In genomic region chr5:132471006-132471907, GRCh38 we compare ENCODE assay signal across 14 cellular contexts. TPM values are rescaled to one million over a fixed set of nuclear protein-coding genes. Genes with fewer than 3 reads are reported as not detected.
DNase-seq lines count a peak whose midpoint lies in the region; ATAC-seq and TF ChIP-seq lines count a peak whose summit lies in the region.
"Had no signal": no experiment of that assay in that cellular context is flagged by ENCODE, and none has a peak within 500 bp of the region (broad histone marks: within the 10 kb centered on the region; RNA-seq: fewer than 3 reads in every experiment).

No MANE protein-coding gene starts in this region.

- no peak for ATAC-seq in CD8-positive, alpha-beta T cell
- ATAC-seq in activated T-helper 17 cell treated with anti-CD3 and anti-CD28 coated beads, Interleukin-2, amount 50 U/mL, for 72 hours (replicated peaks), result no peak
- ATAC-seq in natural killer cell treated with Interleukin-12 subunit alpha and Interleukin-12 subunit beta and Interleukin-15 and Interleukin-18, amount 100 ng/mL, for 72 hours, result no peak
- no peak for ATAC-seq in HG03045 (IDR thresholded peaks at IDR 0.05; ENCODE audit: unreplicated experiment)
- no peak for ATAC-seq in GM21515 (IDR thresholded peaks at IDR 0.05; ENCODE audit: unreplicated experiment)
- ATAC-seq in HG03432 (IDR thresholded peaks at IDR 0.05; ENCODE audit: unreplicated experiment), result no peak

- H3K4me3 ChIP-seq in CD8-positive, alpha-beta T cell (ENCODE audit: low read depth, low read length), result no peak overlapping the region
- H3K4me3 ChIP-seq: esophagus squamous epithelium, GM23248, tibial nerve had no signal

- intact Hi-C loops in CD8-positive, alpha-beta T cell (cut with DNase I, micrococcal nuclease), result no loop called here

- peaks cover 24% of the 10 kb centered on the region for H3K36me3 Mint-ChIP-seq in CD8-positive, alpha-beta T cell
- no peaks in the 10 kb centered on the region for H3K36me3 Mint-ChIP-seq in activated T-helper 17 cell treated with anti-CD3 and anti-CD28 coated beads, Interleukin-2, amount 50 U/mL, for 72 hours (ENCODE audit: low read depth)
- no peaks in the 10 kb centered on the region for H3K36me3 Mint-ChIP-seq in natural killer cell treated with Interleukin-12 subunit alpha and Interleukin-12 subunit beta and Interleukin-15 and Interleukin-18, amount 100 ng/mL, for 72 hours
- H3K36me3 Mint-ChIP-seq: brain had no signal

- TF ChIP-seq CTCF in CD8-positive, alpha-beta T cell (IDR thresholded peaks at IDR 0.05), result no peak

- CTCF ChIA-PET in CD8-positive, alpha-beta T cell (lab: Charles Lee), result interaction anchor here (1.0 to 14.4 kb wide), 14 partner anchors 9 to 92 kb away, joined by 3 to 120 read pairs (median 6); partner anchors contain the start of gene IRF1

- POLR2A ChIA-PET in CD8-positive, alpha-beta T cell (lab: Charles Lee), result interaction anchor here (0.8 to 21.8 kb wide), 9 partner anchors 8 to 60 kb away, joined by 3 to 391 read pairs (median 21); partner anchors contain the start of gene IRF1

- H3K36me3 ChIP-seq in CD8-positive, alpha-beta T cell (ENCODE audit: insufficient read depth, low read length), result no peaks in the 10 kb centered on the region

- no peaks in the 10 kb centered on the region for H3K27me3 ChIP-seq in CD8-positive, alpha-beta T cell (ENCODE audit: insufficient read depth, low read length)
- H3K27me3 ChIP-seq: esophagus squamous epithelium, tibial nerve had no signal

- peak overlapping the region; percentile 31 for H3K27ac ChIP-seq in CD8-positive, alpha-beta T cell (ENCODE audit: low read depth, low read length)
- H3K27ac ChIP-seq: GM23248 had no signal

- peak overlapping the region; percentile 51 for H3K4me3 Mint-ChIP-seq in CD8-positive, alpha-beta T cell
- peak overlapping the region; percentile 61 for H3K4me3 Mint-ChIP-seq in activated T-helper 17 cell treated with anti-CD3 and anti-CD28 coated beads, Interleukin-2, amount 50 U/mL, for 72 hours
- H3K4me3 Mint-ChIP-seq in natural killer cell treated with Interleukin-12 subunit alpha and Interleukin-12 subunit beta and Interleukin-15 and Interleukin-18, amount 100 ng/mL, for 72 hours, result peak overlapping the region; percentile 89
- H3K4me3 Mint-ChIP-seq: brain had no signal

- H3K4me1 ChIP-seq in CD8-positive, alpha-beta T cell (ENCODE audit: insufficient read depth, low read length), result peaks cover 84% of the 10 kb centered on the region

- no peaks in the 10 kb centered on the region for H3K9me3 Mint-ChIP-seq in CD8-positive, alpha-beta T cell
- H3K9me3 Mint-ChIP-seq in activated T-helper 17 cell treated with anti-CD3 and anti-CD28 coated beads, Interleukin-2, amount 50 U/mL, for 72 hours, result no peaks in the 10 kb centered on the region
- H3K9me3 Mint-ChIP-seq in natural killer cell treated with Interleukin-12 subunit alpha and Interleukin-12 subunit beta and Interleukin-15 and Interleukin-18, amount 100 ng/mL, for 72 hours, result no peaks in the 10 kb centered on the region

- H3K4me1 Mint-ChIP-seq in CD8-positive, alpha-beta T cell (ENCODE audit: low read depth), result peaks cover 93% of the 10 kb centered on the region
- peaks cover 54% of the 10 kb centered on the region for H3K4me1 Mint-ChIP-seq in activated T-helper 17 cell treated with anti-CD3 and anti-CD28 coated beads, Interleukin-2, amount 50 U/mL, for 72 hours
- H3K4me1 Mint-ChIP-seq in natural killer cell treated with Interleukin-12 subunit alpha and Interleukin-12 subunit beta and Interleukin-15 and Interleukin-18, amount 100 ng/mL, for 72 hours (ENCODE audit: low read depth in 2 of 2), result peaks cover 83 to 86% of the 10 kb centered on the region in 2 donors

- H3K27ac Mint-ChIP-seq in CD8-positive, alpha-beta T cell, result peak overlapping the region; percentile 90
- H3K27ac Mint-ChIP-seq in activated T-helper 17 cell treated with anti-CD3 and anti-CD28 coated beads, Interleukin-2, amount 50 U/mL, for 72 hours, result peak overlapping the region; percentile 91
- H3K27ac Mint-ChIP-seq in natural killer cell treated with Interleukin-12 subunit alpha and Interleukin-12 subunit beta and Interleukin-15 and Interleukin-18, amount 100 ng/mL, for 72 hours, result peak overlapping the region; percentile 90 to 97
- H3K27ac Mint-ChIP-seq: brain had no signal

- H3K9me3 ChIP-seq in CD8-positive, alpha-beta T cell (ENCODE audit: low read length), result no peaks in the 10 kb centered on the region
- H3K9me3 ChIP-seq: esophagus squamous epithelium, tibial nerve had no signal

- DNase-seq in CD8-positive, alpha-beta T cell, result peak in 1 of 7 experiments; percentile 13
- DNase-seq in NCI-H1105 (lab: John Stamatoyannopoulos, UW) (peak; percentile 52), cortex of kidney (lab: John Stamatoyannopoulos, UW) (no peak)
- no peak for DNase-seq in natural killer cell treated with Interleukin-12 subunit alpha and Interleukin-12 subunit beta and Interleukin-15 and Interleukin-18, amount 100 ng/mL, for 72 hours (ENCODE audit: low spot score)
- DNase-seq: esophagus squamous epithelium; GM23248; MV-4-11; stimulated activated CD4-positive, alpha-beta T cell treated with anti-CD3 and anti-CD28 coated beads, Interleukin-2, amount 100 ng/mL, for 48 hours had no signal

- H3K27me3 Mint-ChIP-seq in CD8-positive, alpha-beta T cell (ENCODE audit: low read depth), result no peaks in the 10 kb centered on the region
- no peaks in the 10 kb centered on the region for H3K27me3 Mint-ChIP-seq in activated T-helper 17 cell treated with anti-CD3 and anti-CD28 coated beads, Interleukin-2, amount 50 U/mL, for 72 hours
- no peaks in the 10 kb centered on the region for H3K27me3 Mint-ChIP-seq in natural killer cell treated with Interleukin-12 subunit alpha and Interleukin-12 subunit beta and Interleukin-15 and Interleukin-18, amount 100 ng/mL, for 72 hours

RNA-seq across cellular contexts. Expression of gene IRF1, which starts 19.3 kb away (rescaled TPM):
- total RNA-seq in CD8-positive, alpha-beta T cell, result 1,000 to 10,000 TPM; 1,214 to 1,250 TPM
- 100 to 1,000 TPM; 125 to 174 TPM for total RNA-seq in activated T-helper 17 cell treated with anti-CD3 and anti-CD28 coated beads, Interleukin-2, amount 50 U/mL, for 72 hours
- 100 to 1,000 TPM; 351 to 512 TPM for total RNA-seq in natural killer cell treated with Interleukin-12 subunit alpha and Interleukin-12 subunit beta and Interleukin-15 and Interleukin-18, amount 100 ng/mL, for 72 hours
